8 cellular contexts compared by ENCODE assay signal in genomic region chr7:151028131-151028947, GRCh38. TPM values are rescaled to one million over a fixed set of nuclear protein-coding genes. Genes with fewer than 3 reads are reported as not detected.
DNase-seq lines count a peak whose midpoint lies in the region; TF ChIP-seq lines count a peak whose summit lies in the region.

TSS of gene ABCB8 (plus strand) at chr7:151028450. CDS start at chr7:151028516, 66 bp downstream.

- peaks cover 26% of the 10 kb centered on the region for H3K79me2 ChIP-seq in GM23248 (ENCODE audit: insufficient read depth)

- no peaks in the 10 kb centered on the region for H4K20me1 ChIP-seq in GM23248 (ENCODE audit: insufficient read depth)

- peak within 1 kb of the TSS; percentile 88 for H3K4me2 ChIP-seq in GM23248 (ENCODE audit: unreplicated experiment)

- H3K9me2 ChIP-seq in GM23248 (ENCODE audit: insufficient read depth) = no peaks in the 10 kb centered on the region

- H3K4me1 ChIP-seq in GM23248 (ENCODE audit: insufficient read depth) (peaks cover 10% of the 10 kb centered on the region; the same call in 1 of the 2 replicates), esophagus muscularis mucosa (peaks cover 7 to 27% (median 19%) of the 10 kb centered on the region in 4 donors)

- H3K9me3 ChIP-seq in GM23248 (ENCODE audit: low read depth) (no peaks in the 10 kb centered on the region), esophagus muscularis mucosa (no peaks in the 10 kb centered on the region)

- in situ Hi-C loops in GM23248 (cut with MboI) = no loop called here

- peak within 1 kb of the TSS; percentile 90 for H3K27ac ChIP-seq in GM23248
- peak within 1 kb of the TSS; percentile 80 to 88 (median 84) for H3K27ac ChIP-seq in esophagus muscularis mucosa (replicated peaks in 1 of 4)

- no peak for TF ChIP-seq EP300 in esophagus muscularis mucosa (IDR thresholded peaks at IDR 0.05)

- DNase-seq in EH (ENCODE audit: low read depth) (peak; percentile 98), GM23248 (peak; percentile 98), Kasumi-1 (lab: John Stamatoyannopoulos, UW) (peak; percentile 95 to 96), RKO (ENCODE audit: low spot score) (peak; percentile 100), activated T-helper 1 cell treated with Interleukin-2 at 50 U/mL for 16 hours (ENCODE audit: low read depth) (peak; percentile 93), esophagus muscularis mucosa (ENCODE audit: extremely low spot score) (peak; percentile 99), myocyte (ENCODE audit: low read depth) (peak; percentile 100)
- DNase-seq in stimulated activated CD8-positive, alpha-beta memory T cell treated with anti-CD3 and anti-CD28 coated beads, Interleukin-7, amount 100 ng/mL, for 48 hours (ENCODE audit: extremely low read depth in 1 of 2, low read depth in 1 of 2) = peak; percentile 94 to 96

- H2AFZ ChIP-seq in GM23248 = peak within 1 kb of the TSS; percentile 90

- no peaks in the 10 kb centered on the region for H3K36me3 ChIP-seq in GM23248 (ENCODE audit: low read depth)
- H3K36me3 ChIP-seq in esophagus muscularis mucosa = peaks cover 0 to 22% (median 4%) of the 10 kb centered on the region in 4 donors

- H3K27me3 ChIP-seq in GM23248 (replicated peaks; ENCODE audit: insufficient read depth) (no peaks in the 10 kb centered on the region), esophagus muscularis mucosa (peaks cover 0 to 1% (median 0%) of the 10 kb centered on the region in 4 donors)

- H3F3A ChIP-seq in GM23248 (ENCODE audit: insufficient read depth) = no peaks in the 10 kb centered on the region

- 1% methylated on average over 51 to 53 of the region's 53 CpGs for WGBS in GM23248 (ENCODE audit: low coverage in 1 of 2, low lambda C conversion rate in 2 of 2, missing lambda C conversion rate in 2 of 2), 2 experiments
- WGBS in esophagus muscularis mucosa = under 1% methylated on average over 19 of the region's 53 CpGs

- H3K4me3 ChIP-seq in GM23248 = peak within 1 kb of the TSS; percentile 88
- peak within 1 kb of the TSS; percentile 69 to 91 (median 74) for H3K4me3 ChIP-seq in esophagus muscularis mucosa

- peak within 1 kb of the TSS; percentile 92 for H3K9ac ChIP-seq in GM23248

- peak; percentile 48 for TF ChIP-seq POLR2A in esophagus muscularis mucosa (IDR thresholded peaks at IDR 0.05; ENCODE audit: low read depth)

- intact Hi-C loops in esophagus muscularis mucosa (cut with DNase I) = loop anchor here (5.0 kb wide), 2 partner anchors 34 to 84 kb away; no protein-coding TSS in a partner anchor

- TF ChIP-seq CTCF in esophagus muscularis mucosa (IDR thresholded peaks at IDR 0.05) = peak; percentile 42 to 54 (median 49)

RNA-seq across cellular contexts. Expression of gene ABCB8, which starts in this region (rescaled TPM):
- total RNA-seq in GM23248 (2014; rRNA removed; shearing (Covaris generic)) = 31.6 and 32.2 TPM in 2 replicates
- 28.5 and 29.6 TPM in 2 replicates for polyA plus RNA-seq in GM23248 (2016; fragmentation: Nextera tagmentation; extraction: Ambion mirVana)
- 10 to 100 TPM; 13.1 to 25.3 (median 19.9) TPM for total RNA-seq in esophagus muscularis mucosa
- 47.8 and 53.0 TPM in 2 replicates for total RNA-seq in myocyte
- 55.2 TPM for polyA plus RNA-seq in myocyte (2012)

Comparison
In these comparisons a context has a peak if more than half of its experiments do, and no peak if none do; other contexts are left out.
1. Peak in every context shown above with its lines: DNase-seq, H3K4me3 ChIP-seq and H3K27ac ChIP-seq.